Comparison of ENCODE assay signal across 19 cellular contexts in genomic region chr2:152440460-152440859, GRCh38.
"Had no signal": no experiment of that assay in that cellular context is flagged by ENCODE, and none has a peak within 500 bp of the region (broad histone marks: within the 10 kb centered on the region; RNA-seq: fewer than 3 reads in every experiment).

No MANE protein-coding gene starts in this region.

- H3K27ac ChIP-seq: neural progenitor cell, prostate gland, right atrium auricular region, testis, upper lobe of right lung had no signal

- H3K4me1 ChIP-seq: prostate gland had no signal

- H2AFZ ChIP-seq: neural progenitor cell had no signal

- H3K36me3 ChIP-seq: neural progenitor cell, prostate gland, right atrium auricular region, upper lobe of right lung had no signal

- H3K9me3 ChIP-seq: prostate gland, right atrium auricular region, testis, upper lobe of right lung had no signal

- H3K4me3 ChIP-seq: lung, neural progenitor cell, prostate gland, right atrium auricular region, testis, upper lobe of right lung had no signal

- H3K9ac ChIP-seq: neural progenitor cell had no signal

- H3K27me3 ChIP-seq: neural progenitor cell, right atrium auricular region, testis, upper lobe of right lung had no signal

- H3K4me2 ChIP-seq: neural progenitor cell had no signal

- ATAC-seq: activated naive CD8-positive, alpha-beta T cell treated with anti-CD3 and anti-CD28 coated beads, Interleukin-2, amount 50 U/mL, for 24 hours; activated T-cell treated with anti-CD3 and anti-CD28 coated beads, Interleukin-2, amount 50 U/mL, for 4 hours; left lobe of liver; upper lobe of right lung had no signal

- DNase-seq: activated CD4-positive, alpha-beta T cell treated with anti-CD3 and anti-CD28 coated beads, Interleukin-2, amount 10 ng/mL, durations not matched to agents 7 days and 5 days; activated CD8-positive, alpha-beta memory T cell treated with anti-CD3 and anti-CD28 coated beads, Interleukin-2, amount 50 U/mL, for 4 hours; activated naive CD4-positive, alpha-beta T cell treated with anti-CD3 and anti-CD28 coated beads for 36 hours; activated naive CD8-positive, alpha-beta T cell treated with anti-CD3 and anti-CD28 coated beads, Interleukin-2, amount 50 U/mL, for 24 hours; activated T-cell treated with anti-CD3 and anti-CD28 coated beads, Interleukin-2, amount 50 U/mL, for 4 hours; aorta; cerebellar nuclear complex; cortex of kidney; effector CD4-positive, alpha-beta T cell; foreskin melanocyte; kidney; T1000; testis; upper lobe of right lung had no signal
